ENCODE assay signal across 2 cellular contexts in the genomic region with DNA sequence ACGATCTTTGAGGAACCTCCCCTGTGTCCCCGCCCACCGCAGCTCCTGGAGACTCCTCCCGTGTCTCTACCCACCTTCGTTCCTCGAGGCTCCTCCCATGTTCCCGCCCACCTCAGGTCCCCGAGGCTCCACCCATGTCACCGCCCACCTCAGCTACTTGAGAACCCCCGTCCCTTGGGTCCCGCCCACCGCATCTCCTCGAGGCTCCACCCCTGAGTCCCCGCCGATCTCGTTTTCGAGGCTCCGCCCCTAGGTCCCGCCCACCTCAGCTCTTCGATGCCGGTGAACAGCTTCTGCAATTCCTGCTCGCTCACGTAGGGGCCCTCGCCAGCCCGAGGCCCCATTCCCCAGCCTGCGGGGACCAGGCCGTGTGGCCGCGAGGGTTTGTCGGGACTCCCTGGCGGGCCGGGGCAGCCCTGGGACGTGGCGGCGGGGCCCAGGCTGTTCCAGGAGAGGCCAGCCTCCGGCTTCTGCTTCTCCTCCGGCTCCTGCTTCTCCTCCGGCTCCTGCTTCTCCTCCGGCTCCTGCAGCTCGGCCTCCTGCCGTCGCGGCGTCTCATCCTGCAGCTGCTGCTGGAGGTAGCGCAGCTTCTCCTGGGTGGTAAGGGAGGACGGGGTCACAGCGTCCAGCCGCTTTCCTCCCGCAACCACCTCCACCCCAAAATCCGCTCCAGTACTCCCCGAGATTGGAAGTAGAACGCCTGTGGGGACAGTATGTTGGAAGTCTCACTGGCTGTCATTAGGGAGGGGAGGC.
TF ChIP-seq lines count a peak whose summit lies in the region.

No MANE protein-coding gene starts in this region.

TF ChIP-seq in HEK293T, 16 proteins besides CTCF, POLR2A, EP300 and RAD21:
- TF ChIP-seq SUZ12 (IDR thresholded peaks at IDR 0.05) (no peak), HDGF (IDR thresholded peaks at IDR 0.05; ENCODE audit: borderline replicate concordance) (peak; percentile 95; the same call in 1 of the 2 replicates), TARDBP (IDR thresholded peaks at IDR 0.05) (no peak), L3MBTL2 (conservative IDR thresholded peaks at IDR 0.05) (peak; percentile 94)

TF ChIP-seq in H1, 55 proteins besides CTCF, POLR2A, EP300 and RAD21:
- TF ChIP-seq CHD1 (IDR thresholded peaks at IDR 0.05; ENCODE audit: low read depth, low read length) = no peak
- no peak for TF ChIP-seq SIX5 (IDR thresholded peaks at IDR 0.05; ENCODE audit: low read depth, low read length)
- no peak for TF ChIP-seq SIRT6 (IDR thresholded peaks at IDR 0.05; ENCODE audit: low read length)
- no peak for TF ChIP-seq BACH1 (IDR thresholded peaks at IDR 0.05; ENCODE audit: low read length)
- TF ChIP-seq YY1 (IDR thresholded peaks at IDR 0.05; ENCODE audit: low read depth, low read length) = no peak
- no peak for TF ChIP-seq SUZ12 (IDR thresholded peaks at IDR 0.05; ENCODE audit: low read length)
- TF ChIP-seq KDM4A (IDR thresholded peaks at IDR 0.05; ENCODE audit: low read depth, low read length, severe bottlenecking) = no peak
- no peak for TF ChIP-seq CBX8 (IDR thresholded peaks at IDR 0.05; ENCODE audit: borderline replicate concordance, low read depth, low read length)
- peak; percentile 70; the same call in 1 of the 2 replicates for TF ChIP-seq SP4 (IDR thresholded peaks at IDR 0.05; ENCODE audit: low read length)
- TF ChIP-seq, protein P1, sequence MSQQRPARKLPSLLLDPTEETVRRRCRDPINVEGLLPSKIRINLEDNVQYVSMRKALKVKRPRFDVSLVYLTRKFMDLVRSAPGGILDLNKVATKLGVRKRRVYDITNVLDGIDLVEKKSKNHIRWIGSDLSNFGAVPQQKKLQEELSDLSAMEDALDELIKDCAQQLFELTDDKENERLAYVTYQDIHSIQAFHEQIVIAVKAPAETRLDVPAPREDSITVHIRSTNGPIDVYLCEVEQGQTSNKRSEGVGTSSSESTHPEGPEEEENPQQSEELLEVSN (IDR thresholded peaks at IDR 0.05) = peak; percentile 71
- TF ChIP-seq HDAC6 (IDR thresholded peaks at IDR 0.05; ENCODE audit: low read depth, low read length) = no peak
- TF ChIP-seq, protein P2, sequence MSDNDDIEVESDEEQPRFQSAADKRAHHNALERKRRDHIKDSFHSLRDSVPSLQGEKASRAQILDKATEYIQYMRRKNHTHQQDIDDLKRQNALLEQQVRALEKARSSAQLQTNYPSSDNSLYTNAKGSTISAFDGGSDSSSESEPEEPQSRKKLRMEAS (IDR thresholded peaks at IDR 0.05) = peak; percentile 80
- TF ChIP-seq, protein P3, sequence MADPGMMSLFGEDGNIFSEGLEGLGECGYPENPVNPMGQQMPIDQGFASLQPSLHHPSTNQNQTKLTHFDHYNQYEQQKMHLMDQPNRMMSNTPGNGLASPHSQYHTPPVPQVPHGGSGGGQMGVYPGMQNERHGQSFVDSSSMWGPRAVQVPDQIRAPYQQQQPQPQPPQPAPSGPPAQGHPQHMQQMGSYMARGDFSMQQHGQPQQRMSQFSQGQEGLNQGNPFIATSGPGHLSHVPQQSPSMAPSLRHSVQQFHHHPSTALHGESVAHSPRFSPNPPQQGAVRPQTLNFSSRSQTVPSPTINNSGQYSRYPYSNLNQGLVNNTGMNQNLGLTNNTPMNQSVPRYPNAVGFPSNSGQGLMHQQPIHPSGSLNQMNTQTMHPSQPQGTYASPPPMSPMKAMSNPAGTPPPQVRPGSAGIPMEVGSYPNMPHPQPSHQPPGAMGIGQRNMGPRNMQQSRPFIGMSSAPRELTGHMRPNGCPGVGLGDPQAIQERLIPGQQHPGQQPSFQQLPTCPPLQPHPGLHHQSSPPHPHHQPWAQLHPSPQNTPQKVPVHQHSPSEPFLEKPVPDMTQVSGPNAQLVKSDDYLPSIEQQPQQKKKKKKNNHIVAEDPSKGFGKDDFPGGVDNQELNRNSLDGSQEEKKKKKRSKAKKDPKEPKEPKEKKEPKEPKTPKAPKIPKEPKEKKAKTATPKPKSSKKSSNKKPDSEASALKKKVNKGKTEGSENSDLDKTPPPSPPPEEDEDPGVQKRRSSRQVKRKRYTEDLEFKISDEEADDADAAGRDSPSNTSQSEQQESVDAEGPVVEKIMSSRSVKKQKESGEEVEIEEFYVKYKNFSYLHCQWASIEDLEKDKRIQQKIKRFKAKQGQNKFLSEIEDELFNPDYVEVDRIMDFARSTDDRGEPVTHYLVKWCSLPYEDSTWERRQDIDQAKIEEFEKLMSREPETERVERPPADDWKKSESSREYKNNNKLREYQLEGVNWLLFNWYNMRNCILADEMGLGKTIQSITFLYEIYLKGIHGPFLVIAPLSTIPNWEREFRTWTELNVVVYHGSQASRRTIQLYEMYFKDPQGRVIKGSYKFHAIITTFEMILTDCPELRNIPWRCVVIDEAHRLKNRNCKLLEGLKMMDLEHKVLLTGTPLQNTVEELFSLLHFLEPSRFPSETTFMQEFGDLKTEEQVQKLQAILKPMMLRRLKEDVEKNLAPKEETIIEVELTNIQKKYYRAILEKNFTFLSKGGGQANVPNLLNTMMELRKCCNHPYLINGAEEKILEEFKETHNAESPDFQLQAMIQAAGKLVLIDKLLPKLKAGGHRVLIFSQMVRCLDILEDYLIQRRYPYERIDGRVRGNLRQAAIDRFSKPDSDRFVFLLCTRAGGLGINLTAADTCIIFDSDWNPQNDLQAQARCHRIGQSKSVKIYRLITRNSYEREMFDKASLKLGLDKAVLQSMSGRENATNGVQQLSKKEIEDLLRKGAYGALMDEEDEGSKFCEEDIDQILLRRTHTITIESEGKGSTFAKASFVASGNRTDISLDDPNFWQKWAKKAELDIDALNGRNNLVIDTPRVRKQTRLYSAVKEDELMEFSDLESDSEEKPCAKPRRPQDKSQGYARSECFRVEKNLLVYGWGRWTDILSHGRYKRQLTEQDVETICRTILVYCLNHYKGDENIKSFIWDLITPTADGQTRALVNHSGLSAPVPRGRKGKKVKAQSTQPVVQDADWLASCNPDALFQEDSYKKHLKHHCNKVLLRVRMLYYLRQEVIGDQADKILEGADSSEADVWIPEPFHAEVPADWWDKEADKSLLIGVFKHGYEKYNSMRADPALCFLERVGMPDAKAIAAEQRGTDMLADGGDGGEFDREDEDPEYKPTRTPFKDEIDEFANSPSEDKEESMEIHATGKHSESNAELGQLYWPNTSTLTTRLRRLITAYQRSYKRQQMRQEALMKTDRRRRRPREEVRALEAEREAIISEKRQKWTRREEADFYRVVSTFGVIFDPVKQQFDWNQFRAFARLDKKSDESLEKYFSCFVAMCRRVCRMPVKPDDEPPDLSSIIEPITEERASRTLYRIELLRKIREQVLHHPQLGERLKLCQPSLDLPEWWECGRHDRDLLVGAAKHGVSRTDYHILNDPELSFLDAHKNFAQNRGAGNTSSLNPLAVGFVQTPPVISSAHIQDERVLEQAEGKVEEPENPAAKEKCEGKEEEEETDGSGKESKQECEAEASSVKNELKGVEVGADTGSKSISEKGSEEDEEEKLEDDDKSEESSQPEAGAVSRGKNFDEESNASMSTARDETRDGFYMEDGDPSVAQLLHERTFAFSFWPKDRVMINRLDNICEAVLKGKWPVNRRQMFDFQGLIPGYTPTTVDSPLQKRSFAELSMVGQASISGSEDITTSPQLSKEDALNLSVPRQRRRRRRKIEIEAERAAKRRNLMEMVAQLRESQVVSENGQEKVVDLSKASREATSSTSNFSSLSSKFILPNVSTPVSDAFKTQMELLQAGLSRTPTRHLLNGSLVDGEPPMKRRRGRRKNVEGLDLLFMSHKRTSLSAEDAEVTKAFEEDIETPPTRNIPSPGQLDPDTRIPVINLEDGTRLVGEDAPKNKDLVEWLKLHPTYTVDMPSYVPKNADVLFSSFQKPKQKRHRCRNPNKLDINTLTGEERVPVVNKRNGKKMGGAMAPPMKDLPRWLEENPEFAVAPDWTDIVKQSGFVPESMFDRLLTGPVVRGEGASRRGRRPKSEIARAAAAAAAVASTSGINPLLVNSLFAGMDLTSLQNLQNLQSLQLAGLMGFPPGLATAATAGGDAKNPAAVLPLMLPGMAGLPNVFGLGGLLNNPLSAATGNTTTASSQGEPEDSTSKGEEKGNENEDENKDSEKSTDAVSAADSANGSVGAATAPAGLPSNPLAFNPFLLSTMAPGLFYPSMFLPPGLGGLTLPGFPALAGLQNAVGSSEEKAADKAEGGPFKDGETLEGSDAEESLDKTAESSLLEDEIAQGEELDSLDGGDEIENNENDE (IDR thresholded peaks at IDR 0.05; ENCODE audit: insufficient replicate concordance, low read length) = no peak
- TF ChIP-seq SIN3A (conservative IDR thresholded peaks at IDR 0.05 in 1 of 2, IDR thresholded peaks at IDR 0.05 in 1 of 2; ENCODE audit: low read depth in 1 of 2, low read length in 2 of 2) = 0 out of 4 replicates have a peak, but pooled peaks of 1 of the 2 experiments have one; percentile 22
- no peak for TF ChIP-seq HDAC2 (IDR thresholded peaks at IDR 0.05; ENCODE audit: borderline replicate concordance in 1 of 2, low read depth in 2 of 2, low read length in 2 of 2)
- TF ChIP-seq ZNF274 (IDR thresholded peaks at IDR 0.05; ENCODE audit: borderline replicate concordance, extremely low read depth, low read length) = no peak
- no peak for TF ChIP-seq CEBPB (IDR thresholded peaks at IDR 0.05; ENCODE audit: low read depth, low read length)
- no peak for TF ChIP-seq ASH2L (IDR thresholded peaks at IDR 0.05; ENCODE audit: low read length)
- TF ChIP-seq CTBP2 (IDR thresholded peaks at IDR 0.05; ENCODE audit: borderline replicate concordance, insufficient read depth, insufficient read length, low read length) = no peak
- peak; percentile 42; the same call in 1 of the 2 replicates for TF ChIP-seq SP1 (IDR thresholded peaks at IDR 0.05; ENCODE audit: low read depth, low read length)
- TF ChIP-seq, protein P4, sequence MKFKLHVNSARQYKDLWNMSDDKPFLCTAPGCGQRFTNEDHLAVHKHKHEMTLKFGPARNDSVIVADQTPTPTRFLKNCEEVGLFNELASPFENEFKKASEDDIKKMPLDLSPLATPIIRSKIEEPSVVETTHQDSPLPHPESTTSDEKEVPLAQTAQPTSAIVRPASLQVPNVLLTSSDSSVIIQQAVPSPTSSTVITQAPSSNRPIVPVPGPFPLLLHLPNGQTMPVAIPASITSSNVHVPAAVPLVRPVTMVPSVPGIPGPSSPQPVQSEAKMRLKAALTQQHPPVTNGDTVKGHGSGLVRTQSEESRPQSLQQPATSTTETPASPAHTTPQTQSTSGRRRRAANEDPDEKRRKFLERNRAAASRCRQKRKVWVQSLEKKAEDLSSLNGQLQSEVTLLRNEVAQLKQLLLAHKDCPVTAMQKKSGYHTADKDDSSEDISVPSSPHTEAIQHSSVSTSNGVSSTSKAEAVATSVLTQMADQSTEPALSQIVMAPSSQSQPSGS (IDR thresholded peaks at IDR 0.05; ENCODE audit: low read length) = no peak
- TF ChIP-seq RXRA (IDR thresholded peaks at IDR 0.05; ENCODE audit: insufficient read depth, low read depth, low read length) = no peak
- no peak for TF ChIP-seq MAFK (IDR thresholded peaks at IDR 0.05; ENCODE audit: low read depth, low read length)
